16 cellular contexts compared by ENCODE assay signal in the genomic region with DNA sequence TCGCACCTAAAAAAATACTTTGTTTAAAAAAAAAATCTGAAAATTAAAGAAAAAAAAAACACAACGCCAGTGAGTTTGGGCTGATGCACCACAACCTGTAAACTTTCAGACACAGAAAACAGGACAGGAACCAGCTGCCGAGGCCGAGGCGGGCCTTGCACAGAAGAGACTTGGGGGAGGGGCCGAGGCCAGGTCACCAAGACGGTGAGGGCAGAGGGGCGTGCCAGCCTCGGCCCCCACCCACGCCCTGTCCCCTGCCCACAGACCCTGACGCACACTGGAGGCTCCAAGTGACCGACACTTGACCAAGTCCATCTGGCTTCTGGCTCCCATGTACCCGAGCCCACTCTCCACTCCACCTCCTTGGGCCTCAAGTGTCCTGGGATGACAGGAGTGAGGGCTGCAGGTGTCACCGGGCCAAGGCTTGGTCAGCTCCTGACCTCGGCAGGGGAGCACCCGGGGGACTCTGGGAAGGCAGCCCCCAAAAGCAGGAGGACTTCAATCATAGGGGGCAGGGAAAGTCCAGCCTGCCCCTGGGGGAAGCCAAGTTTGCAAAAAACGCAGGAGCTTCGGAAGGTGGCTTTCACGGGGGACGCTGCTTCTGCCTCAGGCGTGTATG. TPM values are rescaled to one million over a fixed set of nuclear protein-coding genes. Genes with fewer than 3 reads are reported as not detected.
DNase-seq lines count a peak whose midpoint lies in the region; ATAC-seq and TF ChIP-seq lines count a peak whose summit lies in the region.
"Had no signal": no experiment of that assay in that cellular context is flagged by ENCODE, and none has a peak within 500 bp of the region (broad histone marks: within the 10 kb centered on the region; RNA-seq: fewer than 3 reads in every experiment).

No MANE protein-coding gene starts in this region.

- no peak overlapping the region for H3K4me3 ChIP-seq in BLaER1 treated with 17β-estradiol and CSF1 and Interleukin-3, amounts not matched to agents 10 nM and 100 nM
- H3K4me3 ChIP-seq in spleen: no peak overlapping the region

- no peaks in the 10 kb centered on the region for H3K9me3 ChIP-seq in BLaER1 treated with 17β-estradiol and CSF1 and Interleukin-3, amounts not matched to agents 10 nM and 100 nM (replicated peaks in 1 of 11)
- H3K9me3 ChIP-seq in spleen: no peaks in the 10 kb centered on the region
- H3K9me3 ChIP-seq: BE2C had no signal

- H4K20me1 ChIP-seq in BLaER1 treated with 17β-estradiol and CSF1 and Interleukin-3, amounts not matched to agents 10 nM and 100 nM: peaks cover 18 to 86% (median 40%) of the 10 kb centered on the region in 11 experiments; a peak in 21 of 22 replicates

- peak overlapping the region in 6 of 11 experiments; percentile 8 to 67 (median 54); a peak in 9 of 22 replicates for H3K4me2 ChIP-seq in BLaER1 treated with 17β-estradiol and CSF1 and Interleukin-3, amounts not matched to agents 10 nM and 100 nM

- 51 to 56% (median 55%) methylated on average over 21 of the region's 21 CpGs for WGBS in spleen, 5 donors

- intact Hi-C loops in spleen (cut with DNase I; ENCODE audit: low total_unique reads): no loop called here

- H3K27me3 ChIP-seq in BLaER1 treated with 17β-estradiol and CSF1 and Interleukin-3, amounts not matched to agents 10 nM and 100 nM: no peaks in the 10 kb centered on the region
- H3K27me3 ChIP-seq in spleen (replicated peaks in 1 of 7): peaks cover 0 to 75% (median 7%) of the 10 kb centered on the region in 7 donors
- H3K27me3 ChIP-seq: BE2C had no signal

- peaks cover 5% of the 10 kb centered on the region for H3K27me3 Mint-ChIP-seq in activated T-cell treated with anti-CD3 and anti-CD28 coated beads, Interleukin-2, amount 50 U/mL, for 72 hours (ENCODE audit: low read depth)
- peaks cover 3% of the 10 kb centered on the region for H3K27me3 Mint-ChIP-seq in chondrocyte (ENCODE audit: low read depth)

- H3K4me3 Mint-ChIP-seq in activated T-cell treated with anti-CD3 and anti-CD28 coated beads, Interleukin-2, amount 50 U/mL, for 72 hours: no peak overlapping the region
- H3K4me3 Mint-ChIP-seq in chondrocyte (ENCODE audit: unreplicated experiment): no peak overlapping the region
- H3K4me3 Mint-ChIP-seq: CD8-positive, alpha-beta T cell had no signal

- H3K4me1 Mint-ChIP-seq in activated T-cell treated with anti-CD3 and anti-CD28 coated beads, Interleukin-2, amount 50 U/mL, for 72 hours (ENCODE audit: low read depth): peaks cover 5% of the 10 kb centered on the region
- H3K4me1 Mint-ChIP-seq in chondrocyte (ENCODE audit: low read depth): no peaks in the 10 kb centered on the region

- peaks cover 0 to 9% of the 10 kb centered on the region in 2 donors for H3K36me3 Mint-ChIP-seq in activated T-cell treated with anti-CD3 and anti-CD28 coated beads, Interleukin-2, amount 50 U/mL, for 72 hours (ENCODE audit: insufficient read depth in 2 of 2)
- peaks cover 2% of the 10 kb centered on the region for H3K36me3 Mint-ChIP-seq in chondrocyte (ENCODE audit: low read depth)

- peak overlapping the region in 1 of 11 experiments; percentile 18; a peak in 1 of 22 replicates for H3K27ac ChIP-seq in BLaER1 treated with 17β-estradiol and CSF1 and Interleukin-3, amounts not matched to agents 10 nM and 100 nM
- H3K27ac ChIP-seq in spleen: no peak overlapping the region

- H3K4me1 ChIP-seq in BLaER1 treated with 17β-estradiol and CSF1 and Interleukin-3, amounts not matched to agents 10 nM and 100 nM: peaks cover 9 to 51% (median 37%) of the 10 kb centered on the region in 10 experiments; a peak in 19 of 20 replicates
- H3K4me1 ChIP-seq in spleen: peaks cover 0 to 12% (median 0%) of the 10 kb centered on the region in 6 donors
- H3K4me1 ChIP-seq: BE2C had no signal

- peaks cover 0 to 2% of the 10 kb centered on the region in 2 donors for H3K9me3 Mint-ChIP-seq in activated T-cell treated with anti-CD3 and anti-CD28 coated beads, Interleukin-2, amount 50 U/mL, for 72 hours
- no peaks in the 10 kb centered on the region for H3K9me3 Mint-ChIP-seq in chondrocyte (ENCODE audit: low read depth)
- H3K9me3 Mint-ChIP-seq: CD8-positive, alpha-beta T cell had no signal

- H3K27ac Mint-ChIP-seq in activated T-cell treated with anti-CD3 and anti-CD28 coated beads, Interleukin-2, amount 50 U/mL, for 72 hours: peak overlapping the region; percentile 73
- H3K27ac Mint-ChIP-seq in chondrocyte (ENCODE audit: unreplicated experiment): no peak overlapping the region
- H3K27ac Mint-ChIP-seq: CD8-positive, alpha-beta T cell had no signal

- DNase-seq in activated T-cell treated with anti-CD3 and anti-CD28 coated beads, Interleukin-2, amount 50 U/mL, for 72 hours: no peak
- DNase-seq in activated T-cell treated with anti-CD3 and anti-CD28 coated beads for 4 hours: no peak
- DNase-seq in chondrocyte (ENCODE audit: low spot score): peak; percentile 52
- DNase-seq in spleen: peak; percentile 55
- no peak for DNase-seq in activated effector memory CD4-positive, alpha-beta T cell treated with anti-CD3 and anti-CD28 coated beads, Interleukin-2, amount 50 U/mL, for 16 hours
- DNase-seq: BE2C; Calu3; CD8-positive, alpha-beta T cell; KG1; NCI-H1694 treated with DMSO at 0.1 percent for 48 hours; NCI-H510A; NCI-H748 treated with DMSO at 0.1 percent for 48 hours; NK-92 treated with Interleukin-12 subunit alpha and Interleukin-12 subunit beta, amount 100 ng/mL, for 24 hours had no signal

- peak overlapping the region in 3 of 11 experiments; percentile 33 to 46 (median 41); a peak in 2 of 22 replicates for H3K9ac ChIP-seq in BLaER1 treated with 17β-estradiol and CSF1 and Interleukin-3, amounts not matched to agents 10 nM and 100 nM

- H3K36me3 ChIP-seq in BLaER1 treated with 17β-estradiol and CSF1 and Interleukin-3, amounts not matched to agents 10 nM and 100 nM: peaks cover 14 to 29% (median 24%) of the 10 kb centered on the region in 11 experiments; a peak in 21 of 22 replicates
- peaks cover 0 to 27% (median 13%) of the 10 kb centered on the region in 6 donors for H3K36me3 ChIP-seq in spleen
- H3K36me3 ChIP-seq: BE2C had no signal

- ATAC-seq in activated T-cell treated with anti-CD3 and anti-CD28 coated beads, Interleukin-2, amount 50 U/mL, for 72 hours (replicated peaks in 1 of 2): peak; percentile 10 to 12
- ATAC-seq in HG03280 (IDR thresholded peaks at IDR 0.05; ENCODE audit: unreplicated experiment): no peak
- ATAC-seq: CD8-positive, alpha-beta T cell; HepG2 had no signal

- TF ChIP-seq CTCF in chondrocyte (IDR thresholded peaks at IDR 0.05) (no peak), spleen (IDR thresholded peaks at IDR 0.05 in 8 of 11, conservative IDR thresholded peaks at IDR 0.05 in 3 of 11) (no peak)

- no peak for TF ChIP-seq POLR2A in spleen (IDR thresholded peaks at IDR 0.05)

RNA-seq across cellular contexts. Expression of a gene that starts 56.6 kb away (rescaled TPM):
- total RNA-seq in activated T-cell treated with anti-CD3 and anti-CD28 coated beads, Interleukin-2, amount 50 U/mL, for 72 hours: 100 to 1,000 TPM; 210 to 232 TPM
- 4.2 to 7.3 TPM (median 5.2 TPM) in 3 replicates for total RNA-seq in chondrocyte
- total RNA-seq in spleen: 100 to 1,000 TPM in 4 of 7 donors, 10 to 100 TPM in 3; 80.3 to 135 (median 109) TPM
- polyA plus RNA-seq in spleen: 10 to 100 TPM; 23.2 to 51.5 (median 23.9) TPM

Comparison
In these comparisons a context has a peak if more than half of its experiments do, and no peak if none do; other contexts are left out.
1. DNase-seq: peak in chondrocyte (single experiment) and spleen (single experiment); none in activated T-cell treated with anti-CD3 and anti-CD28 coated beads, Interleukin-2, amount 50 U/mL, for 72 hours (0 of 2), activated T-cell treated with anti-CD3 and anti-CD28 coated beads for 4 hours (single experiment) and activated effector memory CD4-positive, alpha-beta T cell treated with anti-CD3 and anti-CD28 coated beads, Interleukin-2, amount 50 U/mL, for 16 hours (single experiment).